ENCODE assay signal across 8 cellular contexts in genomic region chr6:13336553-13336952, GRCh38. TPM values are rescaled to one million over a fixed set of nuclear protein-coding genes. Genes with fewer than 3 reads are reported as not detected.
DNase-seq lines count a peak whose midpoint lies in the region; ATAC-seq and TF ChIP-seq lines count a peak whose summit lies in the region.

No MANE protein-coding gene starts in this region.

- H3K4me3 ChIP-seq in liver (ENCODE audit: low read depth in 1 of 3, low read length in 3 of 3) = no peak overlapping the region

- H3K27me3 Mint-ChIP-seq in activated CD4-positive, alpha-beta T cell treated with anti-CD3 and anti-CD28 coated beads, Interleukin-2, amount 10 ng/mL, durations not matched to agents 7 days and 5 days = peaks cover 1% of the 10 kb centered on the region

- H3K9ac ChIP-seq in liver (ENCODE audit: low read depth in 1 of 2, low read length in 2 of 2) = no peak overlapping the region

- H3K36me3 ChIP-seq in liver (ENCODE audit: control insufficient read depth in 4 of 4, insufficient read depth in 3 of 4, low read depth in 1 of 4, low read length in 3 of 4) = no peaks in the 10 kb centered on the region

- CTCF ChIA-PET in activated CD4-positive, alpha-beta T cell treated with anti-CD3 and anti-CD28 coated beads, Interleukin-2, amount 10 ng/mL, durations not matched to agents 7 days and 5 days (lab: Charles Lee) = interaction anchor here (1.0 to 4.1 kb wide), 2 partner anchors 18 to 239 kb away, joined by 3 to 17 read pairs; partner anchors contain the start of gene SIRT5

- no peaks in the 10 kb centered on the region for H3K4me1 ChIP-seq in liver (ENCODE audit: control insufficient read depth in 4 of 4, insufficient read depth in 4 of 4, low read length in 3 of 4)

- POLR2A ChIA-PET in activated CD4-positive, alpha-beta T cell treated with anti-CD3 and anti-CD28 coated beads, Interleukin-2, amount 10 ng/mL, durations not matched to agents 7 days and 5 days (lab: Charles Lee) = no interaction called here

- H3K27ac ChIP-seq in liver (ENCODE audit: low read depth in 1 of 2, low read length in 2 of 2) = no peak overlapping the region

- TF ChIP-seq CTCF in liver (IDR thresholded peaks at IDR 0.05; ENCODE audit: low read depth, low read length, missing input control) = peak; percentile 96

- peak in 13 of 14 donors; percentile 5 to 72 (median 52) for DNase-seq in C1 segment of cervical spinal cord (lab: John Stamatoyannopoulos, UW)
- DNase-seq in NCI-H526 treated with DMSO at 0.1 percent for 48 hours (lab: John Stamatoyannopoulos, UW) = peak; percentile 66
- DNase-seq in activated CD4-positive, alpha-beta T cell treated with anti-CD3 and anti-CD28 coated beads, Interleukin-2, amount 10 ng/mL, durations not matched to agents 7 days and 5 days = peak; percentile 75
- peak; percentile 89 for DNase-seq in dedifferentiated amniotic fluid mesenchymal stem cell (ENCODE audit: extremely low spot score)
- DNase-seq in stimulated activated CD4-positive, alpha-beta T cell treated with anti-CD3 and anti-CD28 coated beads, TNF-alpha, amount 100 ng/mL, for 1 hour (ENCODE audit: low read depth in 3 of 3, low spot score in 1 of 3) = peak; percentile 19 to 85 (median 27)

- no peak overlapping the region for H3K4me3 Mint-ChIP-seq in activated CD4-positive, alpha-beta T cell treated with anti-CD3 and anti-CD28 coated beads, Interleukin-2, amount 10 ng/mL, durations not matched to agents 7 days and 5 days

- H3K27ac Mint-ChIP-seq in activated CD4-positive, alpha-beta T cell treated with anti-CD3 and anti-CD28 coated beads, Interleukin-2, amount 10 ng/mL, durations not matched to agents 7 days and 5 days = no peak overlapping the region

- H3K27me3 ChIP-seq in liver (ENCODE audit: control insufficient read depth in 4 of 4, insufficient read depth in 4 of 4, low read length in 3 of 4) = no peaks in the 10 kb centered on the region

- H3K4me1 Mint-ChIP-seq in activated CD4-positive, alpha-beta T cell treated with anti-CD3 and anti-CD28 coated beads, Interleukin-2, amount 10 ng/mL, durations not matched to agents 7 days and 5 days = peaks cover 32% of the 10 kb centered on the region

- ATAC-seq in HG02759 (IDR thresholded peaks at IDR 0.05; ENCODE audit: unreplicated experiment) = peak; percentile 45
- ATAC-seq in GM19324 (IDR thresholded peaks at IDR 0.05; ENCODE audit: low FRiP score, unreplicated experiment) = no peak

- WGBS in liver = 35% methylated on average over 11 of the region's 11 CpGs

- TF ChIP-seq RAD21 in liver (IDR thresholded peaks at IDR 0.05) = peak; percentile 98 to 100

- H3K9me3 ChIP-seq in liver (ENCODE audit: control insufficient read depth in 4 of 4, low read length in 3 of 4) = no peaks in the 10 kb centered on the region

- H3K36me3 Mint-ChIP-seq in activated CD4-positive, alpha-beta T cell treated with anti-CD3 and anti-CD28 coated beads, Interleukin-2, amount 10 ng/mL, durations not matched to agents 7 days and 5 days (ENCODE audit: low read depth) = no peaks in the 10 kb centered on the region

- no peaks in the 10 kb centered on the region for H3K9me3 Mint-ChIP-seq in activated CD4-positive, alpha-beta T cell treated with anti-CD3 and anti-CD28 coated beads, Interleukin-2, amount 10 ng/mL, durations not matched to agents 7 days and 5 days

TF ChIP-seq in liver, 16 proteins besides CTCF, POLR2A, EP300 and RAD21:
- TF ChIP-seq EGR1 (IDR thresholded peaks at IDR 0.05; ENCODE audit: low read depth in 2 of 2) (no peak), RXRA (IDR thresholded peaks at IDR 0.05) (peak in 1 of 2 donors; percentile 11), HNF4G (IDR thresholded peaks at IDR 0.05) (no peak), JUND (IDR thresholded peaks at IDR 0.05) (no peak), FOXA1 (IDR thresholded peaks at IDR 0.05) (no peak)

RNA-seq across cellular contexts. Expression of gene TBC1D7, which starts 8.2 kb away (rescaled TPM):
- total RNA-seq in activated CD4-positive, alpha-beta T cell treated with anti-CD3 and anti-CD28 coated beads, Interleukin-2, amount 10 ng/mL, durations not matched to agents 7 days and 5 days = 10 to 100 TPM; 18.1 to 20.0 TPM
- total RNA-seq in liver = 10 to 100 TPM; 10.1 to 11.1 TPM
- polyA plus RNA-seq in liver = 10 to 100 TPM in 1 of 2 donors, 1 to 10 TPM in 1; 9.6 to 18.8 TPM

Comparison
In these comparisons a context has a peak if more than half of its experiments do, and no peak if none do; other contexts are left out.
1. DNase-seq: peak in every context shown above with its lines; median percentile 89 in dedifferentiated amniotic fluid mesenchymal stem cell; 75 in activated CD4-positive, alpha-beta T cell treated with anti-CD3 and anti-CD28 coated beads, Interleukin-2, amount 10 ng/mL, durations not matched to agents 7 days and 5 days; 66 in NCI-H526 treated with DMSO at 0.1 percent for 48 hours; 52 in C1 segment of cervical spinal cord; 27 in stimulated activated CD4-positive, alpha-beta T cell treated with anti-CD3 and anti-CD28 coated beads, TNF-alpha, amount 100 ng/mL, for 1 hour.